ENCODE assay signal across 25 cellular contexts in genomic region chr13:30928971-30929370, GRCh38. TPM values are rescaled to one million over a fixed set of nuclear protein-coding genes. Genes with fewer than 3 reads are reported as not detected.
"Had no signal": no experiment of that assay in that cellular context is flagged by ENCODE, and none has a peak within 500 bp of the region (broad histone marks: within the 10 kb centered on the region; RNA-seq: fewer than 3 reads in every experiment).

No MANE protein-coding gene starts in this region.

- DNase-seq: activated CD4-positive, alpha-beta T cell treated with anti-CD3 and anti-CD28 coated beads for 48 hours; activated CD4-positive, alpha-beta T cell treated with anti-CD3 and anti-CD28 coated beads, Interleukin-2, amount 50 U/mL, for 4 hours; activated CD4-positive, CD25-positive, alpha-beta regulatory T cell treated with anti-CD3 and anti-CD28 coated beads, Interleukin-2, amount 50 U/mL, for 72 hours; activated CD8-positive, alpha-beta memory T cell treated with anti-CD3 and anti-CD28 coated beads, Interleukin-2, amount 10 ng/mL, durations not matched to agents 7 days and 5 days; activated gamma-delta T cell treated with Interleukin-2 at 50 U/mL for 16 hours; activated naive CD4-positive, alpha-beta T cell treated with anti-CD3 and anti-CD28 coated beads, Interleukin-2, amount 10 ng/mL, durations not matched to agents 7 days and 5 days; activated naive CD8-positive, alpha-beta T cell treated with anti-CD3 and anti-CD28 coated beads for 36 hours; activated T-cell treated with anti-CD3 and anti-CD28 coated beads, Interleukin-2, amount 50 U/mL, for 4 hours; brain microvascular endothelial cell; Karpas-422; NCI-H1105 treated with DMSO at 0.1 percent for 48 hours; NCI-H146; NCI-H187 treated with DMSO at 0.1 percent for 48 hours; NCI-H2081 treated with DMSO at 0.1 percent for 48 hours; NCI-H446 treated with DMSO at 0.1 percent for 48 hours; NCI-H526; NCI-H82; SIG-M5; T-helper 17 cell; T-helper 9 cell had no signal

- H3K9me3 Mint-ChIP-seq: activated naive CD4-positive, alpha-beta T cell treated with anti-CD3 and anti-CD28 coated beads, Interleukin-2, amount 10 ng/mL, durations not matched to agents 7 days and 5 days; activated naive CD8-positive, alpha-beta T cell treated with anti-CD3 and anti-CD28 coated beads for 36 hours; activated T-cell treated with anti-CD3 and anti-CD28 coated beads, Interleukin-2, amount 50 U/mL, for 4 hours; activated T-helper 2 cell treated with anti-CD3 and anti-CD28 coated beads, Interferon-gamma antibody, Interleukin-2, Interleukin-4, amounts not matched to agents 10 μg/mL and 5 μg/mL and 100 μg/mL, durations not matched to agents 14 hours and 24 hours and 36 hours; WTC11 had no signal

- H3K4me3 Mint-ChIP-seq: activated CD8-positive, alpha-beta memory T cell treated with anti-CD3 and anti-CD28 coated beads, Interleukin-2, amount 10 ng/mL, durations not matched to agents 7 days and 5 days; activated naive CD4-positive, alpha-beta T cell treated with anti-CD3 and anti-CD28 coated beads, Interleukin-2, amount 10 ng/mL, durations not matched to agents 7 days and 5 days; activated naive CD8-positive, alpha-beta T cell treated with anti-CD3 and anti-CD28 coated beads for 36 hours; activated T-cell treated with anti-CD3 and anti-CD28 coated beads, Interleukin-2, amount 50 U/mL, for 4 hours; T-helper 17 cell; WTC11 had no signal

- H3K27ac Mint-ChIP-seq: activated CD8-positive, alpha-beta memory T cell treated with anti-CD3 and anti-CD28 coated beads, Interleukin-2, amount 10 ng/mL, durations not matched to agents 7 days and 5 days; activated naive CD4-positive, alpha-beta T cell treated with anti-CD3 and anti-CD28 coated beads, Interleukin-2, amount 10 ng/mL, durations not matched to agents 7 days and 5 days; activated naive CD8-positive, alpha-beta T cell treated with anti-CD3 and anti-CD28 coated beads for 36 hours; activated T-helper 2 cell treated with anti-CD3 and anti-CD28 coated beads, Interferon-gamma antibody, Interleukin-2, Interleukin-4, amounts not matched to agents 10 μg/mL and 5 μg/mL and 100 μg/mL, durations not matched to agents 14 hours and 24 hours and 36 hours; T-helper 17 cell; WTC11 had no signal

- H3K36me3 ChIP-seq: brain microvascular endothelial cell had no signal

- ATAC-seq: activated CD8-positive, alpha-beta memory T cell treated with anti-CD3 and anti-CD28 coated beads, Interleukin-2, amount 10 ng/mL, durations not matched to agents 7 days and 5 days; activated T-cell treated with anti-CD3 and anti-CD28 coated beads, Interleukin-2, amount 50 U/mL, for 4 hours; K562; T-helper 17 cell; WTC11 had no signal

- H3K27ac ChIP-seq: brain microvascular endothelial cell had no signal

- H3K36me3 Mint-ChIP-seq: activated CD8-positive, alpha-beta memory T cell treated with anti-CD3 and anti-CD28 coated beads, Interleukin-2, amount 10 ng/mL, durations not matched to agents 7 days and 5 days; activated naive CD4-positive, alpha-beta T cell treated with anti-CD3 and anti-CD28 coated beads, Interleukin-2, amount 10 ng/mL, durations not matched to agents 7 days and 5 days; activated naive CD8-positive, alpha-beta T cell treated with anti-CD3 and anti-CD28 coated beads for 36 hours; WTC11 had no signal

- H3K27me3 ChIP-seq: brain microvascular endothelial cell had no signal

- H3K4me3 ChIP-seq: K562 had no signal

RNA-seq across cellular contexts. Expression of gene TEX26, which starts 3.5 kb away (rescaled TPM):
- total RNA-seq: activated CD8-positive, alpha-beta memory T cell treated with anti-CD3 and anti-CD28 coated beads, Interleukin-2, amount 10 ng/mL, durations not matched to agents 7 days and 5 days; activated naive CD8-positive, alpha-beta T cell treated with anti-CD3 and anti-CD28 coated beads for 36 hours; activated T-cell treated with anti-CD3 and anti-CD28 coated beads, Interleukin-2, amount 50 U/mL, for 4 hours; activated T-helper 2 cell treated with anti-CD3 and anti-CD28 coated beads, Interferon-gamma antibody, Interleukin-2, Interleukin-4, amounts not matched to agents 10 μg/mL and 5 μg/mL and 100 μg/mL, durations not matched to agents 14 hours and 24 hours and 36 hours; K562; OCI-LY7; RPMI7951; T-helper 17 cell; WTC11 had no signal
- polyA plus RNA-seq: K562 had no signal

RNA-seq across cellular contexts. Expression of gene MEDAG, which starts 22.9 kb away (rescaled TPM):
- total RNA-seq: activated naive CD8-positive, alpha-beta T cell treated with anti-CD3 and anti-CD28 coated beads for 36 hours; activated T-cell treated with anti-CD3 and anti-CD28 coated beads, Interleukin-2, amount 50 U/mL, for 4 hours; activated T-helper 2 cell treated with anti-CD3 and anti-CD28 coated beads, Interferon-gamma antibody, Interleukin-2, Interleukin-4, amounts not matched to agents 10 μg/mL and 5 μg/mL and 100 μg/mL, durations not matched to agents 14 hours and 24 hours and 36 hours; K562; T-helper 17 cell had no signal
- polyA plus RNA-seq: K562 had no signal
